Comparison of ENCODE assay signal across 8 cellular contexts in genomic region chr10:92087750-92088395, GRCh38.
DNase-seq lines count a peak whose midpoint lies in the region; ATAC-seq and TF ChIP-seq lines count a peak whose summit lies in the region.

No MANE protein-coding gene starts in this region.

- H3K4me3 ChIP-seq in Jurkat, Clone E6-1 (ENCODE audit: low read length) = no peak overlapping the region
- H3K4me3 ChIP-seq in Panc1 (ENCODE audit: low read depth in 2 of 2, low read length in 2 of 2) (no peak overlapping the region), fibroblast of the aortic adventitia (ENCODE audit: low read depth, low read length) (no peak overlapping the region), upper lobe of right lung (no peak overlapping the region)

- H3K27ac ChIP-seq in Panc1 (ENCODE audit: low read length) = no peak overlapping the region; the same call in 1 of the 2 replicates
- no peak overlapping the region for H3K27ac ChIP-seq in upper lobe of right lung

- no TSS peak for BruUV-seq in Panc1 (replicated peaks; lab: Mats Ljungman, UMichigan)

- TF ChIP-seq CTCF in Panc1 (IDR thresholded peaks at IDR 0.05) (peak; percentile 92), fibroblast of the aortic adventitia (IDR thresholded peaks at IDR 0.05; ENCODE audit: insufficient read depth, low read length) (peak; percentile 79), upper lobe of right lung (IDR thresholded peaks at IDR 0.05) (peak; percentile 74)

- DNase-seq in EL (peak; percentile 79), Panc1 (ENCODE audit: low read depth, low spot score) (peak; percentile 84), fibroblast of the aortic adventitia (ENCODE audit: low read depth) (peak; percentile 89), occipital lobe (lab: John Stamatoyannopoulos, UW) (peak; percentile 30), upper lobe of right lung (no peak)
- DNase-seq in Jurkat, Clone E6-1 (ENCODE audit: low read depth, low spot score) = peak; percentile 76
- DNase-seq in activated T-cell treated with anti-CD3 and anti-CD28 coated beads, Interleukin-2, amount 50 U/mL, for 48 hours = peak; percentile 58 to 65

- H3K9me3 ChIP-seq in Panc1 (ENCODE audit: control insufficient read depth, insufficient read depth, low read depth, low read length) (no peaks in the 10 kb centered on the region), upper lobe of right lung (no peaks in the 10 kb centered on the region)

- H3K27me3 ChIP-seq in Panc1 (ENCODE audit: control insufficient read depth, insufficient read depth, low read length) (no peaks in the 10 kb centered on the region), upper lobe of right lung (no peaks in the 10 kb centered on the region)

- H3K36me3 ChIP-seq in Panc1 (ENCODE audit: control insufficient read depth, insufficient read depth, low read length) (no peaks in the 10 kb centered on the region), upper lobe of right lung (no peaks in the 10 kb centered on the region)

- peak; percentile 96 for ATAC-seq in GM21737 (IDR thresholded peaks at IDR 0.05; ENCODE audit: unreplicated experiment)
- peak; percentile 100 for ATAC-seq in Panc1
- peak; percentile 97 for ATAC-seq in upper lobe of right lung

- in situ Hi-C loops in Panc1 (cut with HindIII; ENCODE audit: low pct_unique_long_range_greater_than_20kb, low sequenced_read_pairs) = no loop called here

- POLR2A ChIA-PET in Panc1 (lab: Charles Lee) = interaction anchor here (0.6 to 1.0 kb wide), 4 partner anchors 94 to 415 kb away, joined by 3 to 14 read pairs (median 11); no protein-coding TSS in a partner anchor

- CTCF ChIA-PET in Panc1 (lab: Charles Lee) = interaction anchor here (0.6 to 1.2 kb wide), 9 partner anchors 17 to 376 kb away, joined by 3 to 25 read pairs (median 4); partner anchors contain the start of genes CPEB3 and MARCHF5

- intact Hi-C loops in Panc1 (cut with micrococcal nuclease; ENCODE audit: unreplicated experiment) (loop anchor here (1.0 to 2.0 kb wide), 2 partner anchors 203 to 347 kb away; partner anchors contain the start of genes CPEB3 and MARCHF5), upper lobe of right lung (cut with DNase I) (no loop called here)

- H3K4me1 ChIP-seq in Panc1 (ENCODE audit: control insufficient read depth, insufficient read depth, low read length) (peaks cover 6% of the 10 kb centered on the region; the same call in 1 of the 2 replicates), upper lobe of right lung (no peaks in the 10 kb centered on the region)
